ENCODE assay signal across 12 cellular contexts in genomic region chr6:136962661-136963060, GRCh38. TPM values are rescaled to one million over a fixed set of nuclear protein-coding genes. Genes with fewer than 3 reads are reported as not detected.
DNase-seq lines count a peak whose midpoint lies in the region; ATAC-seq, FAIRE-seq and TF ChIP-seq lines count a peak whose summit lies in the region.
"Had no signal": no experiment of that assay in that cellular context is flagged by ENCODE, and none has a peak within 500 bp of the region (broad histone marks: within the 10 kb centered on the region; RNA-seq: fewer than 3 reads in every experiment).

No MANE protein-coding gene starts in this region.

- intact Hi-C loops in pancreas (cut with DNase I): no loop called here
- intact Hi-C loops in lower lobe of right lung (cut with DNase I): no loop called here

- TF ChIP-seq CTCF in pancreas (IDR thresholded peaks at IDR 0.05) (no peak), lower lobe of right lung (IDR thresholded peaks at IDR 0.05) (no peak)

- FAIRE-seq in pancreas (lab: Jason Lieb, UNC): no peak
- no peak for FAIRE-seq in GM12891 (lab: Jason Lieb, UNC)
- FAIRE-seq: TTC549 had no signal

- TF ChIP-seq POLR2A in GM12891 (IDR thresholded peaks at IDR 0.05; ENCODE audit: low read depth, low read length): no peak

- no peak overlapping the region for H3K27ac ChIP-seq in pancreas
- H3K27ac ChIP-seq in lower lobe of right lung: no peak overlapping the region

- H3K9me3 ChIP-seq in pancreas: no peaks in the 10 kb centered on the region
- H3K9me3 ChIP-seq in lower lobe of right lung: no peaks in the 10 kb centered on the region

- H3K4me3 ChIP-seq in pancreas: no peak overlapping the region
- H3K4me3 ChIP-seq in lower lobe of right lung: no peak overlapping the region

- DNase-seq in HT-29 (ENCODE audit: low spot score): peak; percentile 36
- DNase-seq in NCI-H446 treated with DMSO at 0.1 percent for 48 hours (lab: John Stamatoyannopoulos, UW): peak; percentile 72
- peak; percentile 67 to 78 for DNase-seq in dermis microvascular lymphatic vessel endothelial cell (ENCODE audit: low read depth in 2 of 2)
- peak in 2 of 6 donors; percentile 7 to 23 for DNase-seq in pancreas
- no peak for DNase-seq in NCI-H1048 (lab: John Stamatoyannopoulos, UW)
- no peak for DNase-seq in lower lobe of right lung
- no peak for DNase-seq in GM12891 (ENCODE audit: insufficient read length, low spot score)
- DNase-seq: activated gamma-delta T cell treated with Interleukin-2 at 50 U/mL for 16 hours had no signal

- H3K36me3 ChIP-seq in pancreas (no peaks in the 10 kb centered on the region), lower lobe of right lung (no peaks in the 10 kb centered on the region)

- ATAC-seq in pancreas: peak; percentile 43 to 91 (median 82)
- no peak for ATAC-seq in lower lobe of right lung
- no peak for ATAC-seq in GM18858 (IDR thresholded peaks at IDR 0.05; ENCODE audit: unreplicated experiment)
- ATAC-seq: stimulated activated effector memory CD8-positive, alpha-beta T cell treated with anti-CD3 and anti-CD28 coated beads, Interleukin-12 subunit alpha, Interleukin-12 subunit beta, amount 100 ng/mL, for 72 hours had no signal

- no peaks in the 10 kb centered on the region for H3K27me3 ChIP-seq in pancreas
- H3K27me3 ChIP-seq in lower lobe of right lung (ENCODE audit: low read depth): peaks cover 5% of the 10 kb centered on the region

- WGBS in pancreas, 2 donors: 45 to 52% methylated on average over 4 of the region's 4 CpGs

- H3K4me1 ChIP-seq in pancreas (no peaks in the 10 kb centered on the region), lower lobe of right lung (no peaks in the 10 kb centered on the region)

TF ChIP-seq in GM12891, 5 proteins besides CTCF, POLR2A, EP300 and RAD21:
- TF ChIP-seq PAX5 (IDR thresholded peaks at IDR 0.05; ENCODE audit: insufficient read depth, low read length, severe bottlenecking) (no peak), SPI1 (IDR thresholded peaks at IDR 0.05; ENCODE audit: low read depth, low read length) (no peak), TAF1 (IDR thresholded peaks at IDR 0.05; ENCODE audit: low read depth, low read length) (no peak)

RNA-seq across cellular contexts. Expression of gene SLC35D3, which starts 40.6 kb away (rescaled TPM):
- 0.05 and 0.66 TPM in 2 replicates for total RNA-seq in HT-29 (2014; rRNA removed; shearing (Covaris generic))
- total RNA-seq in dermis microvascular lymphatic vessel endothelial cell: not detected in 2 replicates
- under 1 TPM in 5 of 6 donors, not detected in 1; 0.14 to 0.90 (median 0.31) TPM for total RNA-seq in pancreas
- 1 to 10 TPM in 1 of 2 donors, under 1 TPM in 1; 0.91 to 5.9 TPM for polyA plus RNA-seq in pancreas
- total RNA-seq in lower lobe of right lung: not detected
- polyA plus RNA-seq in GM12891 (2012; ENCODE audit: low read depth, missing spikeins): not detected
- total RNA-seq: kidney epithelial cell had no signal

Comparison
In these comparisons a context has a peak if more than half of its experiments do, and no peak if none do; other contexts are left out.
1. DNase-seq: peak in HT-29 (single experiment), NCI-H446 treated with DMSO at 0.1 percent for 48 hours (single experiment) and dermis microvascular lymphatic vessel endothelial cell (2 of 2); none in NCI-H1048 (single experiment), lower lobe of right lung (single experiment) and GM12891 (single experiment).
2. ATAC-seq: peak in pancreas (4 of 4); none in lower lobe of right lung (0 of 2) and GM18858 (single experiment).